ENCODE assay signal across 1 cellular context in genomic region chr10:102868976-102869289, GRCh38.
A peak's percentile ranks its signal among the peaks of the same experiment; 100 is the strongest.
TF ChIP-seq lines count a peak whose summit lies in the region.

No MANE protein-coding gene starts in this region.

TF ChIP-seq in H1, 55 proteins besides CTCF, POLR2A, EP300 and RAD21:
- TF ChIP-seq SIN3A (conservative IDR thresholded peaks at IDR 0.05 in 1 of 2, IDR thresholded peaks at IDR 0.05 in 1 of 2; ENCODE audit: low read depth in 1 of 2, low read length in 2 of 2), result 0 out of 4 replicates have a peak, but pooled peaks of 1 of the 2 experiments have one; percentile 33
- TF ChIP-seq SP4 (IDR thresholded peaks at IDR 0.05; ENCODE audit: low read length), result no peak
- TF ChIP-seq ATF3 (IDR thresholded peaks at IDR 0.05; ENCODE audit: insufficient read depth, low read depth, low read length), result no peak
- no peak for TF ChIP-seq SP2 (IDR thresholded peaks at IDR 0.05; ENCODE audit: low read length)
TF ChIP-seq in H1: peak in this region for 1.
